In the genomic region with DNA sequence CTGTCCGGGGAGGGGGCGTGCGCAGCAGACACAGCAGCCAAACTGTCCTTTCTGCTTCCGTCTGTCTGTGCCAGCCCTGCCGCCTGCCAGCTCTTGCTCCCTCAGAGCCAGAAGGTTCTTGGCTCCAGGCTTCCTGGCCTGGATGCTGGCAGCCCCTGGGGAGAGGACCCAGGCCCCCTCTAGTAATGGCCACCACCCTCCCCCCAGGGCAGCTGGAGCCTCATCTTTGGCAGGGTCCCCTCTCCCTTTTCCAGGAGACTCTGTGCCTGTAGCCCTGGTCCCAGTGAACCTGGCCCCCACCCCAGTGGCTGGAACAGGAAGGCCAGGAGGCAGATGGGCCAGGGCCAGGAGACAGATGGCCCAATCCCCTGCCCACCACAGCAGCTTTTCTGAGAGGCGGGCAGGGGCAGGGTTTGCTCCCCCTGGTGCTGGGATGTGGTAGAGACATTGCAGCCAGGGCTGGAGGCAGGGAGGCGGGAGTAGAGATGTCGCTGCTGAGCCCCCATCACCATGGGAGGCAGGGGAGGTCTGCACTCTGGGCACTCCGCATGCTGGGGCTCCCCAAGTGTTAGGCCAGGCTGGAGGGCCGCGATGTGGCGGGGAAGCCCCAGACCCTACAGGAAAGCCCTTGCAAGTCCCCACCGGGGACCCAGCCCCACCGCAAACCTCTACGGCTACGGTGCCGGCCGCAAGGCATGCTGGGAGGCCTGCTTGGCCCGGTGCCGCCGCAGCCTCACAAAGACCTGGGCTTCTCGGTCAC, we compare ENCODE assay signal across 8 cellular contexts. TPM values are rescaled to one million over a fixed set of nuclear protein-coding genes. Genes with fewer than 3 reads are reported as not detected.
DNase-seq lines count a peak whose midpoint lies in the region; ATAC-seq and TF ChIP-seq lines count a peak whose summit lies in the region.

No MANE protein-coding gene starts in this region.

- no peak overlapping the region for H2AFZ ChIP-seq in OCI-LY7 (ENCODE audit: low read length)

- no peak overlapping the region for H3K4me3 Mint-ChIP-seq in nephron progenitor cell

- H3K4me3 ChIP-seq in OCI-LY7 (ENCODE audit: low read depth, low read length, poor library complexity, severe bottlenecking), result peak overlapping the region; percentile 39

- H3K4me1 ChIP-seq in OCI-LY7 (ENCODE audit: insufficient read depth, low read length, poor library complexity, severe bottlenecking), result peaks cover 20% of the 10 kb centered on the region

- BruUV-seq in OCI-LY7 (replicated peaks; lab: Mats Ljungman, UMichigan), result no TSS peak

- H3K9me3 ChIP-seq in OCI-LY7 (ENCODE audit: low read length), result no peaks in the 10 kb centered on the region

- intact Hi-C loops in OCI-LY7 (cut with micrococcal nuclease; ENCODE audit: unreplicated experiment), result loop anchor here (1.0 to 2.0 kb wide), 2 partner anchors 43 to 63 kb away; a partner anchor contains a TSS

- CTCF ChIA-PET in OCI-LY7 (lab: Charles Lee; ENCODE audit: unreplicated experiment), result interaction anchor here (0.7 to 1.8 kb wide), 5 partner anchors 9 to 311 kb away, joined by 3 to 7 read pairs (median 5); a partner anchor contains a TSS

- DNase-seq in Ammon's horn (ENCODE audit: low spot score) (peak; percentile 76), OCI-LY7 (ENCODE audit: low spot score) (peak; percentile 71), fibroblast of gingiva (ENCODE audit: low read depth) (peak; percentile 36), nephron progenitor cell (peak; percentile 79)
- DNase-seq in activated T-helper 1 cell treated with anti-CD3 and anti-CD28 coated beads, Interleukin-2, amount 50 U/mL, for 16 hours (ENCODE audit: low read depth in 1 of 2, low spot score in 1 of 2), result peak; percentile 16 to 47

- H3K9me3 Mint-ChIP-seq in nephron progenitor cell, result no peaks in the 10 kb centered on the region

- TF ChIP-seq CTCF in OCI-LY7 (conservative IDR thresholded peaks at IDR 0.05; ENCODE audit: low read length) (peak; percentile 82), nephron progenitor cell (IDR thresholded peaks at IDR 0.05) (peak; percentile 71)

- H3K36me3 ChIP-seq in OCI-LY7 (ENCODE audit: insufficient read depth, low read length), result peaks cover 22% of the 10 kb centered on the region

- H3K36me3 Mint-ChIP-seq in nephron progenitor cell (ENCODE audit: low read depth), result no peaks in the 10 kb centered on the region

- H3K4me2 ChIP-seq in OCI-LY7 (ENCODE audit: low read length), result peak overlapping the region; percentile 49; the same call in 1 of the 2 replicates

- no peaks in the 10 kb centered on the region for H3K9me2 ChIP-seq in OCI-LY7 (ENCODE audit: insufficient read depth, low read length)

- no peaks in the 10 kb centered on the region for H3K79me2 ChIP-seq in OCI-LY7 (ENCODE audit: insufficient read depth, low read depth, low read length)

- POLR2A ChIA-PET in OCI-LY7 (lab: Charles Lee), result interaction anchor here (0.6 to 1.8 kb wide), 3 partner anchors 41 to 288 kb away, joined by 3 to 8 read pairs (median 3); a partner anchor contains a TSS

- ATAC-seq in HG02981 (IDR thresholded peaks at IDR 0.05; ENCODE audit: unreplicated experiment) (peak; percentile 45), GM21367 (IDR thresholded peaks at IDR 0.05; ENCODE audit: unreplicated experiment) (no peak)

- peak overlapping the region; percentile 90 for H3K27ac Mint-ChIP-seq in nephron progenitor cell

- no peaks in the 10 kb centered on the region for H3K27me3 Mint-ChIP-seq in nephron progenitor cell (ENCODE audit: low read depth, poor library complexity)

- H3K27ac ChIP-seq in OCI-LY7 (ENCODE audit: low read depth, low read length, poor library complexity, severe bottlenecking), result peak overlapping the region; percentile 9
- H3K27ac ChIP-seq in temporal lobe (ENCODE audit: low read depth, low read length), result peak overlapping the region; percentile 70

- peaks cover 27% of the 10 kb centered on the region for H3K4me1 Mint-ChIP-seq in nephron progenitor cell

- H4K20me1 ChIP-seq in OCI-LY7 (ENCODE audit: insufficient read depth, low read length), result no peaks in the 10 kb centered on the region

RNA-seq across cellular contexts. Expression of a gene that starts 16.7 kb away (rescaled TPM):
- total RNA-seq in OCI-LY7 (2014; rRNA removed; shearing (Covaris generic)), result 7.1 and 8.0 TPM in 2 replicates
- total RNA-seq in OCI-LY7 (2022) (12.2 and 17.8 TPM in 2 replicates), temporal lobe (1.2 TPM)

RNA-seq across cellular contexts. Expression of a gene that starts 27.7 kb away (rescaled TPM):
- 24.1 and 29.9 TPM in 2 replicates for total RNA-seq in OCI-LY7 (2014; rRNA removed; shearing (Covaris generic))
- total RNA-seq in OCI-LY7 (2022) (117 and 123 TPM in 2 replicates), temporal lobe (38.1 TPM)

RNA-seq across cellular contexts. Expression of a gene that starts 42.9 kb away (rescaled TPM):
- total RNA-seq in OCI-LY7 (2014; rRNA removed; shearing (Covaris generic)), result 41.5 and 44.0 TPM in 2 replicates
- 67.6 and 77.3 TPM in 2 replicates for total RNA-seq in OCI-LY7 (2022)
- 24.8 TPM for total RNA-seq in temporal lobe

RNA-seq across cellular contexts. Expression of a gene that starts 50.9 kb away (rescaled TPM):
- 32.7 and 41.9 TPM in 2 replicates for total RNA-seq in OCI-LY7 (2014; rRNA removed; shearing (Covaris generic))
- 21.6 and 25.9 TPM in 2 replicates for total RNA-seq in OCI-LY7 (2022)
- 11.1 TPM for total RNA-seq in temporal lobe
